28 cellular contexts compared by ENCODE assay signal in the genomic region with DNA sequence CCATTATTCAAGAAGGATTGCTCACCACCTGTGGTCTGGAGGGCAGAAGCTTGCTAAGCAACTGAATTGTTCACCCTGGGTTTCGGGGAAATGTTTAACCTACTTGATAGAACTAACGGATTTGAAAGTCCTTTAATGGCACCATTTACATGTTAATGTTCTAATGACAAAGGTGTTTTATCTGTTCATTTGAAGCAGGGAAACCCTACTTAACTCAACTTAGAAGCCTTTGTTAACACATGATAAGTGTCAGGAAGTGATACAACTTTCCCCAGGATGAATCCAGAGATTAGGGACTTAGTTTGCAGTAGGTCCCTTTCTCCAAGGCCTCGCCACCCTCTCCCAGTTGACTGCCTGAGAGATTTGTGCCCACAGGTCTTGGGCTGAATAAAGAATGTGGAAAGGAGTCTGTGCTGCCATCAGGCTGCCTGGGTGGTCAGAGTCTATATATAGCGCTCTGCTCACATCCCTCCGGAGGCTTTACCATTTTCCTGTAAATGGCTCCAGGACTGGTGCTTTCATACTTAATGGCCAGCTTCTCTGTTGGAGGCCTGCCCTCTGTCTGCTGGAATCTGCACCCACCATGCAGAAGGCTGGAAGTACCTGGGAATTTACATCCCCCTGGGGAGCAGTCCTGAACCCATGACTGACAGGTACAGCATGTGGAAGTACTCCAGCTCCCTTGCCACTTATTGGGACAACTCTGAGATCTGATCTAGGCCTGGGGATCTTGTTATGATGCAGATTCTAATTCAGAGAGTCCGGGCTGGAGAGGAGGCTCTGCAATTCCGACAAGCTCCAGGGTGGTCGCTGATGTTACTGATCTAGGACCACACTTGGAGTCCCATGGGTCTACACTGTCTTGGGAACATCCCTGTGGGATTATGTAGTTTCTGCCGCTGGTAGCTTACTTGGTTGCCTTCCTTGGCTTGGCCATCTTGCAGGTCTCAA.
A peak's percentile ranks its signal among the peaks of the same experiment; 100 is the strongest.
DNase-seq lines count a peak whose midpoint lies in the region; ATAC-seq lines count a peak whose summit lies in the region.
"Had no signal": no experiment of that assay in that cellular context is flagged by ENCODE, and none has a peak within 500 bp of the region (broad histone marks: within the 10 kb centered on the region; RNA-seq: fewer than 3 reads in every experiment).

No MANE protein-coding gene starts in this region.

- DNase-seq in ELF-1 (ENCODE audit: low read depth, low spot score) (peak; percentile 47), NT2/D1 (ENCODE audit: low read depth, low spot score) (peak; percentile 83), glomerular visceral epithelial cell (ENCODE audit: extremely low spot score) (peak; percentile 88), kidney glomerular epithelial cell (lab: John Stamatoyannopoulos, UW) (peak; percentile 90), DMS 273 (lab: John Stamatoyannopoulos, UW; ENCODE audit: unreplicated experiment) (no peak)
- DNase-seq: activated CD4-positive, alpha-beta T cell treated with anti-CD3 and anti-CD28 coated beads for 4 hours; amygdala; Calu3; colonic mucosa; DMS79 treated with DMSO at 0.1 percent for 48 hours; effector CD4-positive, alpha-beta T cell; GF-D8; hypothalamus; IMR-90; NCI-H1436 treated with DMSO at 0.1 percent for 48 hours; NCI-H446; NCI-H82; right cardiac atrium; spleen; stimulated activated CD8-positive, alpha-beta memory T cell treated with anti-CD3 and anti-CD28 coated beads, Interleukin-4, amount 100 ng/mL, for 48 hours; T1000; testis had no signal

- H3K4me3 ChIP-seq in NT2/D1 (ENCODE audit: insufficient read length, low read depth), result no peak overlapping the region
- H3K4me3 ChIP-seq: cardiac muscle cell, colonic mucosa, SJSA1, spleen, testis had no signal

- no peaks in the 10 kb centered on the region for H3K9me3 ChIP-seq in NT2/D1 (ENCODE audit: insufficient read depth, low read length)
- H3K9me3 ChIP-seq: colonic mucosa, SJSA1, spleen, testis had no signal

- H3K9ac ChIP-seq in NT2/D1 (ENCODE audit: insufficient read length, low read depth), result no peak overlapping the region

- peaks cover 6% of the 10 kb centered on the region for H3K4me1 ChIP-seq in NT2/D1 (ENCODE audit: insufficient read depth, insufficient read length)
- H3K4me1 ChIP-seq: colonic mucosa, SJSA1, spleen, testis had no signal

- no peaks in the 10 kb centered on the region for H3K36me3 ChIP-seq in NT2/D1 (ENCODE audit: insufficient read depth, insufficient read length, low read length)
- H3K36me3 ChIP-seq: cardiac muscle cell, colonic mucosa, SJSA1, spleen had no signal

- peaks cover 69% of the 10 kb centered on the region for H3K27me3 ChIP-seq in NT2/D1 (ENCODE audit: insufficient read depth, insufficient read length)
- H3K27me3 ChIP-seq: colonic mucosa, testis had no signal

- no peak for ATAC-seq in GM21526 (IDR thresholded peaks at IDR 0.05; ENCODE audit: low FRiP score, unreplicated experiment)
- ATAC-seq in HG03280 (IDR thresholded peaks at IDR 0.05; ENCODE audit: unreplicated experiment), result no peak
- ATAC-seq in HG03045 (IDR thresholded peaks at IDR 0.05; ENCODE audit: unreplicated experiment), result no peak
- ATAC-seq: activated naive CD4-positive, alpha-beta T cell treated with anti-CD3 and anti-CD28 coated beads, Interleukin-2, amount 50 U/mL, for 72 hours; right cardiac atrium had no signal
